10 cellular contexts compared by ENCODE assay signal in the genomic region with DNA sequence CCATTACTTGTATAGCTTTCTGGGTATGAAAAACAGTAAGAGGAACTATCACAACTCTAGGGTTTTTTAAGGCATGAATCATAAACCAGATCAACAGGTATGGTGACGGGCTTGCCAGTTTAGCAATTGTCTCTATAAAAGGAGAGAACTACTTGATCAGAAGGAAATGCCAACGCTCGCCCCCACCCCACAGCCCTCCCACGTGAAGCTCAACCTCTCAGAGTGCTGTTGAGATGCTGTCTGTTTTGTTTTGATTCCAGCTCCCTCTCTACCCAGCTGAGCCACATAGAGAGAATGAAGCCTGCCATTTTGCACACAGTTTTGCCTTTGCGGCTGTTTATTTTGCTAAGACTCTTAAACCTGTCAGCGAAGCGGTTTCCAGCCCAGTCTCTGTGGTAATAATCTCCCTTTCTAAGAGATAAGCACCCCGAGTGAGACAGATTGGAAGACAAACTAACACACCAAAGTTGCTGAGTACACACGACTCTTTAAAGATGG.
DNase-seq lines count a peak whose midpoint lies in the region; ATAC-seq, FAIRE-seq and TF ChIP-seq lines count a peak whose summit lies in the region.
"Had no signal": no experiment of that assay in that cellular context is flagged by ENCODE, and none has a peak within 500 bp of the region (broad histone marks: within the 10 kb centered on the region; RNA-seq: fewer than 3 reads in every experiment).

No MANE protein-coding gene starts in this region.

- TF ChIP-seq POLR2A in GM12892 (IDR thresholded peaks at IDR 0.05; ENCODE audit: low read depth, low read length), result no peak

- peak; percentile 47 for DNase-seq in LoVo (ENCODE audit: low spot score)
- DNase-seq in activated CD4-positive, alpha-beta T cell treated with anti-CD3 and anti-CD28 coated beads, Interleukin-2, amount 50 U/mL, for 4 hours, result peak; percentile 62 to 65
- peak; percentile 42 to 77 for DNase-seq in stimulated activated CD4-positive, alpha-beta T cell treated with anti-CD3 and anti-CD28 coated beads, Interleukin-4, amount 100 ng/mL, for 4 hours
- DNase-seq in GM12892 (ENCODE audit: insufficient read length), result no peak
- no peak for DNase-seq in pons (ENCODE audit: low spot score)
- DNase-seq in NCI-H187 treated with DMSO at 0.1 percent for 48 hours (lab: John Stamatoyannopoulos, UW), result no peak
- DNase-seq: EL had no signal

- ATAC-seq in esophagus mucosa, result peak; percentile 98
- ATAC-seq in GM21515 (IDR thresholded peaks at IDR 0.05; ENCODE audit: unreplicated experiment), result no peak

- FAIRE-seq in GM12892 (lab: Jason Lieb, UNC), result no peak
- FAIRE-seq: colon had no signal

Comparison
In these comparisons a context has a peak if more than half of its experiments do, and no peak if none do; other contexts are left out.
1. DNase-seq: peak in LoVo (single experiment), activated CD4-positive, alpha-beta T cell treated with anti-CD3 and anti-CD28 coated beads, Interleukin-2, amount 50 U/mL, for 4 hours (2 of 2) and stimulated activated CD4-positive, alpha-beta T cell treated with anti-CD3 and anti-CD28 coated beads, Interleukin-4, amount 100 ng/mL, for 4 hours (2 of 2); none in GM12892 (single experiment), pons (single experiment) and NCI-H187 treated with DMSO at 0.1 percent for 48 hours (single experiment).